ENCODE assay signal across 12 cellular contexts in the genomic region with DNA sequence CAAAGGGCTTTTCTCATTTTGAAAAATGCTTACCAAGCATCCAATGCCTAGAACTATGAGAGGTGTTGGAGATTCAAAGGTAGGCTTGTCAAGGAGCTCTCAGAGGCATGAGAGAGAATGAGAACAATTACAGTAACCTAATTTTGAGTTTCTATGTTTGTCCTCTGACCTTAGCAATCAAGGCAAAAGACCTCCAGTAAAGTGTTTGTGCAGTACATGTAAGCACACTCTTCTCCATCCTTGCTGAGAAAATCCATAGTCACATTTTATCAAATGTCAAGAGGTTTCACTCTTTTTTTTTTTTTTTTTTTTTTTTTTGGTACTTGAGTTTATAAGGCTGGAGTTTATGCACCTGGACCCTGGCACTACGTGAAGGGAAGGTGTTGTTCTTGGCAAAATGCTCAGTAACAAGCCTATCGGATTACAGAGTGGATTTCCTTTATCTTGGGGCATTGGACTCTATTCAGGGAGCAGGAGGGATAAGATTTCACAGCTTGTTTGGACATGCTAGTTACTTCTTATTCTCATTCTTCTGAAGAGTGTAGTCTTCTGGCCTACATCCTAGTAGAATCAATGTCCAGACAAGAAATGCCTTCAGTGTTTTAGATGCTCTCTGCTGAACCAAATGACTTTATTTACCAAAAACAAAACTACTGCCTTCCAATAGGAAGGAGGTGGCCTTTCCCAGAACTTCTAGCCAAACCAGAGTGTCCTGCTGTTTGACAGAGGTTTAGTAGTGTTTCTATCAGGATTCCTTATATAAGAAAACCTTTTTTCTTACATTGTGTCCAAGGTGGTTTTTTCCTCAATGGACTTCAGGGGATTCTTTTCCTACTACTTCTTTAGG. TPM values are rescaled to one million over a fixed set of nuclear protein-coding genes. Genes with fewer than 3 reads are reported as not detected.
DNase-seq lines count a peak whose midpoint lies in the region; ATAC-seq and TF ChIP-seq lines count a peak whose summit lies in the region.
"Had no signal": no experiment of that assay in that cellular context is flagged by ENCODE, and none has a peak within 500 bp of the region (broad histone marks: within the 10 kb centered on the region; RNA-seq: fewer than 3 reads in every experiment).

No MANE protein-coding gene starts in this region.

- CTCF ChIA-PET in mammary epithelial cell (lab: Charles Lee; ENCODE audit: low non-redundant PET), result no interaction called here

- H3K27ac ChIP-seq in mammary epithelial cell (ENCODE audit: insufficient read depth, low read depth, low read length) (peak overlapping the region; percentile 18), prostate gland (no peak overlapping the region)

- H3K27ac Mint-ChIP-seq in nephron progenitor cell, result no peak overlapping the region
- H3K27ac Mint-ChIP-seq: CD14-positive monocyte, naive B cell had no signal

- dilution Hi-C loops in mammary epithelial cell (cut with HindIII; ENCODE audit: low sequenced_read_pairs), result no loop called here

- no peaks in the 10 kb centered on the region for H3K9me3 ChIP-seq in mammary epithelial cell (replicated peaks; ENCODE audit: insufficient read depth, low read length)
- no peaks in the 10 kb centered on the region for H3K9me3 ChIP-seq in prostate gland

- H3K36me3 ChIP-seq in mammary epithelial cell (ENCODE audit: insufficient read depth, low read length) (no peaks in the 10 kb centered on the region), prostate gland (no peaks in the 10 kb centered on the region)

- peaks cover under 1% of the 10 kb centered on the region for H3K27me3 Mint-ChIP-seq in nephron progenitor cell (ENCODE audit: low read depth, poor library complexity)

- no peak overlapping the region for H3K4me3 Mint-ChIP-seq in nephron progenitor cell
- H3K4me3 Mint-ChIP-seq: CD14-positive monocyte, naive B cell had no signal

- 0% methylated on average over 2 of the region's 2 CpGs for WGBS in mammary epithelial cell (ENCODE audit: low coverage, missing lambda C conversion rate)
- 10% methylated on average over 2 of the region's 2 CpGs for WGBS in prostate gland

- no peaks in the 10 kb centered on the region for H3K36me3 Mint-ChIP-seq in nephron progenitor cell (ENCODE audit: low read depth)
- H3K36me3 Mint-ChIP-seq: CD14-positive monocyte, naive B cell had no signal

- ATAC-seq in GM19324 (IDR thresholded peaks at IDR 0.05; ENCODE audit: low FRiP score, unreplicated experiment), result no peak

- BruUV-seq in mammary epithelial cell (replicated peaks; lab: Mats Ljungman, UMichigan), result no TSS peak

- no peaks in the 10 kb centered on the region for H4K20me1 ChIP-seq in mammary epithelial cell (ENCODE audit: insufficient read depth, low read length)

- H3K27me3 ChIP-seq in mammary epithelial cell (ENCODE audit: insufficient read depth, low read length) (no peaks in the 10 kb centered on the region), prostate gland (replicated peaks; ENCODE audit: insufficient read depth) (no peaks in the 10 kb centered on the region)

- H3K4me1 ChIP-seq in mammary epithelial cell (ENCODE audit: insufficient read depth, low read length) (peaks cover 26% of the 10 kb centered on the region), prostate gland (replicated peaks) (no peaks in the 10 kb centered on the region)

- TF ChIP-seq POLR2A in prostate gland (IDR thresholded peaks at IDR 0.05), result no peak

- TF ChIP-seq CTCF in mammary epithelial cell (conservative IDR thresholded peaks at IDR 0.05 in 1 of 2, IDR thresholded peaks at IDR 0.05 in 1 of 2; ENCODE audit: extremely low read depth in 1 of 2, insufficient read depth in 1 of 2, low read depth in 1 of 2, low read length in 2 of 2) (no peak), prostate gland (IDR thresholded peaks at IDR 0.05) (no peak), nephron progenitor cell (IDR thresholded peaks at IDR 0.05) (no peak)

- H3K9me3 Mint-ChIP-seq in nephron progenitor cell, result no peaks in the 10 kb centered on the region
- H3K9me3 Mint-ChIP-seq: naive B cell had no signal

- no peak overlapping the region for H3K9ac ChIP-seq in mammary epithelial cell (ENCODE audit: insufficient read depth, low read length)

- peaks cover 18% of the 10 kb centered on the region for H3K4me1 Mint-ChIP-seq in nephron progenitor cell
- H3K4me1 Mint-ChIP-seq: CD14-positive monocyte, naive B cell had no signal

- H3K4me3 ChIP-seq in mammary epithelial cell (replicated peaks in 1 of 3; ENCODE audit: insufficient read depth in 1 of 3, low read depth in 2 of 3, low read length in 3 of 3) (no peak overlapping the region), prostate gland (no peak overlapping the region)

- H3K79me2 ChIP-seq in mammary epithelial cell (ENCODE audit: insufficient read depth, low read length), result no peaks in the 10 kb centered on the region

- intact Hi-C loops in mammary epithelial cell (cut with micrococcal nuclease), result no loop called here
- intact Hi-C loops in prostate gland (cut with DNase I), result no loop called here

- peak; percentile 50 for DNase-seq in NCI-H748 (lab: John Stamatoyannopoulos, UW; ENCODE audit: unreplicated experiment)
- no peak for DNase-seq in NCI-H748 treated with DMSO at 0.1 percent for 48 hours (lab: John Stamatoyannopoulos, UW)
- peak; percentile 63 for DNase-seq in NCI-H2107 (lab: John Stamatoyannopoulos, UW)
- DNase-seq in mammary epithelial cell, result peak; percentile 82
- peak; percentile 53 for DNase-seq in prostate gland (ENCODE audit: low spot score)
- DNase-seq in nephron progenitor cell, result no peak
- no peak for DNase-seq in SW480 (ENCODE audit: low spot score)
- DNase-seq: activated gamma-delta T cell treated with Interleukin-2 at 50 U/mL for 16 hours, naive B cell, SHP77 treated with DMSO at 0.1 percent for 48 hours had no signal

- peak overlapping the region; percentile 67 for H3K4me2 ChIP-seq in mammary epithelial cell (ENCODE audit: insufficient read depth, low read depth, low read length)

- in situ Hi-C loops in mammary epithelial cell (cut with MboI; ENCODE audit: low sequenced_read_pairs in 2 of 2), result no loop called here

- peak overlapping the region; percentile 82 for H2AFZ ChIP-seq in mammary epithelial cell (ENCODE audit: low read depth, low read length)

RNA-seq across cellular contexts. Expression of gene KCNJ2, which starts 21.9 kb away (rescaled TPM):
- 1 to 10 TPM in 1 of 2 donors, under 1 TPM in 1; 0.26 to 4.3 TPM for total RNA-seq in mammary epithelial cell
- 0.24 TPM for polyA plus RNA-seq in mammary epithelial cell
- not detected for polyA minus RNA-seq in mammary epithelial cell
- total RNA-seq in prostate gland, result 1 to 10 TPM; 2.6 to 3.1 TPM

Comparison
In these comparisons a context has a peak if more than half of its experiments do, and no peak if none do; other contexts are left out.
1. DNase-seq: peak in NCI-H748 (single experiment), NCI-H2107 (single experiment), mammary epithelial cell (single experiment) and prostate gland (single experiment); none in NCI-H748 treated with DMSO at 0.1 percent for 48 hours (single experiment), nephron progenitor cell (single experiment) and SW480 (single experiment).